20 cellular contexts compared by ENCODE assay signal in the genomic region with DNA sequence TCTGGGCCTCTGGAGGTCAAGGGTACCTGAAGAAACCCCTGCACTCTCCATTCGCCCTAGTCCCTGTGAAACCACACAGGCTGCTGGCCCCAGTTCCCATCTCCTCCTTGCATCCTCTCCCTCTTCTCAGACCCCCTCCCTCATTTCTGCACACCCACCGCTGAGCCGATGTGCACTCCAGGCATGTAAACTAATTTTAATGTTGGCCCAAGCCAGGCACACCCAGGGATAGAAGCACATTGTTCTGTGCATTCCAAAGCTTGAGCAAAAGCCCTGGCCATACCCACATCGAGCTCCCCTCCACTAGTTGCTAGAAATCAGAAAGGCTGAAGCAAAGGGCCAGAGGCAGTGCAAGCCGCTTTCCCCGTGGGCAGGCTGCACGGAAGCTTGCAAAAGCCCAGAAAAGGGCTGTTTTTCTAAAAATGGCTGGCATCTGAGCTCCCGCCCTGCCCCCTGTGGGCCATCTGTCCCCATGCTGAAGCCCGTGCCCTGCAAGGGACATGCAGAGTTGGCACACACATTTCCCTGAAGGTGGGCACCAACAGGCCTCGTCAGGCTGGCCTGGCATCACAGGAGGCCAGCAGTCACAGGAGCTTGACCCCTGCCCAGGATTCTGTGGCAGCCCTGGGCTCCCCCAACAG.
DNase-seq lines count a peak whose midpoint lies in the region; ATAC-seq and TF ChIP-seq lines count a peak whose summit lies in the region.
"Had no signal": no experiment of that assay in that cellular context is flagged by ENCODE, and none has a peak within 500 bp of the region (broad histone marks: within the 10 kb centered on the region; RNA-seq: fewer than 3 reads in every experiment).

No MANE protein-coding gene starts in this region.

- intact Hi-C loops in PC-3 (cut with micrococcal nuclease), result no loop called here

- H3K36me3 Mint-ChIP-seq in activated naive CD8-positive, alpha-beta T cell treated with anti-CD3 and anti-CD28 coated beads, Interleukin-2, amount 50 U/mL, for 24 hours (ENCODE audit: low read depth), result no peaks in the 10 kb centered on the region
- H3K36me3 Mint-ChIP-seq: activated naive CD4-positive, alpha-beta T cell treated with anti-CD3 and anti-CD28 coated beads, Interleukin-2, amount 50 U/mL, for 24 hours had no signal

- no peak overlapping the region for H3K4me3 Mint-ChIP-seq in activated naive CD8-positive, alpha-beta T cell treated with anti-CD3 and anti-CD28 coated beads, Interleukin-2, amount 50 U/mL, for 24 hours
- H3K4me3 Mint-ChIP-seq: activated naive CD4-positive, alpha-beta T cell treated with anti-CD3 and anti-CD28 coated beads, Interleukin-2, amount 50 U/mL, for 24 hours; CD4-positive, alpha-beta memory T cell; nephron; stimulated activated naive CD8-positive, alpha-beta T cell treated with anti-CD3 and anti-CD28 coated beads, Interleukin-15, Interleukin-2, amounts not matched to agents 100 ng/mL and 50 ng/mL, for 24 hours had no signal

- no peak overlapping the region for H3K27ac ChIP-seq in PC-3 (ENCODE audit: low read length)
- H3K27ac ChIP-seq: breast epithelium, SJSA1 had no signal

- H3K4me1 ChIP-seq in PC-3 (ENCODE audit: insufficient read depth, low read length), result no peaks in the 10 kb centered on the region
- H3K4me1 ChIP-seq: breast epithelium, SJSA1 had no signal

- no peaks in the 10 kb centered on the region for H4K20me1 ChIP-seq in PC-3 (ENCODE audit: low read length)

- no peak for ATAC-seq in PC-3
- ATAC-seq in activated naive CD8-positive, alpha-beta T cell treated with anti-CD3 and anti-CD28 coated beads, Interleukin-2, amount 50 U/mL, for 24 hours, result no peak

- H3K9me3 Mint-ChIP-seq in activated naive CD8-positive, alpha-beta T cell treated with anti-CD3 and anti-CD28 coated beads, Interleukin-2, amount 50 U/mL, for 24 hours, result no peaks in the 10 kb centered on the region
- H3K9me3 Mint-ChIP-seq: activated naive CD4-positive, alpha-beta T cell treated with anti-CD3 and anti-CD28 coated beads, Interleukin-2, amount 50 U/mL, for 24 hours; nephron; stimulated activated naive CD8-positive, alpha-beta T cell treated with anti-CD3 and anti-CD28 coated beads, Interleukin-15, Interleukin-2, amounts not matched to agents 100 ng/mL and 50 ng/mL, for 24 hours had no signal

- H3K27me3 Mint-ChIP-seq in activated naive CD8-positive, alpha-beta T cell treated with anti-CD3 and anti-CD28 coated beads, Interleukin-2, amount 50 U/mL, for 24 hours, result no peaks in the 10 kb centered on the region
- H3K27me3 Mint-ChIP-seq: activated naive CD4-positive, alpha-beta T cell treated with anti-CD3 and anti-CD28 coated beads, Interleukin-2, amount 50 U/mL, for 24 hours; stimulated activated naive CD8-positive, alpha-beta T cell treated with anti-CD3 and anti-CD28 coated beads, Interleukin-15, Interleukin-2, amounts not matched to agents 100 ng/mL and 50 ng/mL, for 24 hours had no signal

- no peaks in the 10 kb centered on the region for H3K36me3 ChIP-seq in PC-3 (ENCODE audit: low read depth, low read length)
- H3K36me3 ChIP-seq: breast epithelium had no signal

- no peaks in the 10 kb centered on the region for H3K4me1 Mint-ChIP-seq in activated naive CD8-positive, alpha-beta T cell treated with anti-CD3 and anti-CD28 coated beads, Interleukin-2, amount 50 U/mL, for 24 hours
- H3K4me1 Mint-ChIP-seq: activated naive CD4-positive, alpha-beta T cell treated with anti-CD3 and anti-CD28 coated beads, Interleukin-2, amount 50 U/mL, for 24 hours had no signal

- H3F3A ChIP-seq in PC-3 (ENCODE audit: low read length, unreplicated experiment), result no peaks in the 10 kb centered on the region

- H3K4me3 ChIP-seq in PC-3 (ENCODE audit: low read length), result no peak overlapping the region
- H3K4me3 ChIP-seq in epithelial cell of proximal tubule (ENCODE audit: low read depth, low read length), result no peak overlapping the region
- H3K4me3 ChIP-seq in retinal pigment epithelial cell (ENCODE audit: low read length), result no peak overlapping the region
- H3K4me3 ChIP-seq: breast epithelium, SJSA1 had no signal

- no peak overlapping the region for H2AFZ ChIP-seq in PC-3 (ENCODE audit: low read length)

- no peaks in the 10 kb centered on the region for H3K79me2 ChIP-seq in PC-3 (ENCODE audit: low read length)

- H3K9ac ChIP-seq in PC-3 (ENCODE audit: low read length), result no peak overlapping the region

- TF ChIP-seq CTCF in PC-3 (conservative IDR thresholded peaks at IDR 0.05; ENCODE audit: low read depth, low read length) (0 out of 2 replicates have a peak, but pooled peaks have one; percentile 14), epithelial cell of proximal tubule (conservative IDR thresholded peaks at IDR 0.05; ENCODE audit: low read depth, low read length) (peak; percentile 12), retinal pigment epithelial cell (conservative IDR thresholded peaks at IDR 0.05; ENCODE audit: low read depth, low read length) (peak; percentile 29)

- H3K9me2 ChIP-seq in PC-3 (replicated peaks; ENCODE audit: low read length), result no peaks in the 10 kb centered on the region

- POLR2A ChIA-PET in PC-3 (lab: Charles Lee; ENCODE audit: unreplicated experiment), result no interaction called here

- H3K9me3 ChIP-seq in PC-3 (ENCODE audit: low read length), result no peaks in the 10 kb centered on the region
- H3K9me3 ChIP-seq: breast epithelium, SJSA1 had no signal

- no peak overlapping the region for H3K27ac Mint-ChIP-seq in activated naive CD8-positive, alpha-beta T cell treated with anti-CD3 and anti-CD28 coated beads, Interleukin-2, amount 50 U/mL, for 24 hours
- H3K27ac Mint-ChIP-seq: activated naive CD4-positive, alpha-beta T cell treated with anti-CD3 and anti-CD28 coated beads, Interleukin-2, amount 50 U/mL, for 24 hours; stimulated activated naive CD8-positive, alpha-beta T cell treated with anti-CD3 and anti-CD28 coated beads, Interleukin-15, Interleukin-2, amounts not matched to agents 100 ng/mL and 50 ng/mL, for 24 hours had no signal

- BruUV-seq in PC-3 (replicated peaks; lab: Mats Ljungman, UMichigan), result no TSS peak

- CTCF ChIA-PET in PC-3 (lab: Charles Lee), result no interaction called here

- H3K4me2 ChIP-seq in PC-3 (ENCODE audit: low read length), result no peak overlapping the region

- H3K27me3 ChIP-seq in PC-3 (ENCODE audit: low read length), result no peaks in the 10 kb centered on the region
- H3K27me3 ChIP-seq: breast epithelium, SJSA1 had no signal

- DNase-seq in NOMO-1 treated with DMSO at 0.1 percent for 48 hours (lab: John Stamatoyannopoulos, UW; ENCODE audit: unreplicated experiment) (peak; percentile 25), NOMO-1 treated with dmso at 0.1 percent for 144 hours (lab: John Stamatoyannopoulos, UW; ENCODE audit: unreplicated experiment) (no peak), PC-3 (no peak), epithelial cell of proximal tubule (ENCODE audit: low read depth) (no peak), retinal pigment epithelial cell (ENCODE audit: low read depth) (no peak), NCI-H1417 (lab: John Stamatoyannopoulos, UW) (no peak), DMS153 (lab: John Stamatoyannopoulos, UW) (no peak)
- DNase-seq in activated naive CD8-positive, alpha-beta T cell treated with anti-CD3 and anti-CD28 coated beads, Interleukin-2, amount 50 U/mL, for 24 hours, result no peak
- DNase-seq: activated CD4-positive, alpha-beta T cell treated with anti-CD3 and anti-CD28 coated beads for 48 hours; CD4-positive, alpha-beta memory T cell; effector CD8-positive, alpha-beta T cell; foreskin fibroblast; NCI-H146; NCI-H510A treated with DMSO at 0.1 percent for 48 hours; T-helper 9 cell had no signal
